In genomic region chr19:39823693-39824092, GRCh38 we compare ENCODE assay signal across 8 cellular contexts. TPM values are rescaled to one million over a fixed set of nuclear protein-coding genes. Genes with fewer than 3 reads are reported as not detected.
A peak's percentile ranks its signal among the peaks of the same experiment; 100 is the strongest.
DNase-seq lines count a peak whose midpoint lies in the region; ATAC-seq, FAIRE-seq and TF ChIP-seq lines count a peak whose summit lies in the region.

No MANE protein-coding gene starts in this region.

- dilution Hi-C loops in IMR-90 (cut with HindIII; ENCODE audit: low sequenced_read_pairs, unreplicated experiment): no loop called here

- H4K8ac ChIP-seq in IMR-90 (ENCODE audit: low read depth in 2 of 2, low read length in 2 of 2): peak overlapping the region; percentile 36 to 73; a peak in 3 of 4 replicates

- H3K18ac ChIP-seq in IMR-90 (ENCODE audit: low read depth, low read length): no peak overlapping the region

- H3K9me3 Mint-ChIP-seq in naive thymus-derived CD8-positive, alpha-beta T cell: no peaks in the 10 kb centered on the region
- no peaks in the 10 kb centered on the region for H3K9me3 Mint-ChIP-seq in activated naive CD4-positive, alpha-beta T cell treated with anti-CD3 and anti-CD28 coated beads, Interleukin-2, amount 50 U/mL, for 72 hours

- peaks cover 8 to 16% of the 10 kb centered on the region in 2 experiments for H3K79me1 ChIP-seq in IMR-90 (ENCODE audit: low read depth in 1 of 2, low read length in 2 of 2)

- no peak overlapping the region for H2BK20ac ChIP-seq in IMR-90 (ENCODE audit: low read depth, low read length)

- in situ Hi-C loops in IMR-90 (cut with MboI; ENCODE audit: low sequenced_read_pairs): no loop called here

- H3K27me3 Mint-ChIP-seq in naive thymus-derived CD8-positive, alpha-beta T cell: no peaks in the 10 kb centered on the region

- POLR2A ChIA-PET in IMR-90 (lab: Charles Lee; ENCODE audit: unreplicated experiment): no interaction called here
- POLR2A ChIA-PET in naive thymus-derived CD8-positive, alpha-beta T cell (lab: Charles Lee): interaction anchor here (2.0 kb wide), 1 partner anchor 10 kb away, joined by 19 read pairs; the partner anchor contains the start of gene DYRK1B

- peak overlapping the region; percentile 81 for H3K9ac ChIP-seq in IMR-90 (ENCODE audit: low read depth, low read length)
- H3K9ac ChIP-seq in kidney (ENCODE audit: low read length in 2 of 2): peak overlapping the region; percentile 28 to 84

- TF ChIP-seq CTCF in IMR-90 (conservative IDR thresholded peaks at IDR 0.05; ENCODE audit: low read depth, low read length): no peak
- no peak for TF ChIP-seq CTCF in ascending aorta (IDR thresholded peaks at IDR 0.05)
- no peak for TF ChIP-seq CTCF in kidney (IDR thresholded peaks at IDR 0.05; ENCODE audit: borderline replicate concordance, extremely low read depth, insufficient read depth)
- no peak for TF ChIP-seq CTCF in testis (IDR thresholded peaks at IDR 0.05)

- DNase-seq in IMR-90 (no peak), ascending aorta (ENCODE audit: low spot score in 2 of 2) (peak in 1 of 2 donors; percentile 54), kidney (no peak), testis (no peak), HTR-8/SVneo (ENCODE audit: insufficient read length, low spot score) (no peak)
- DNase-seq in naive thymus-derived CD8-positive, alpha-beta T cell: no peak
- DNase-seq in activated naive CD4-positive, alpha-beta T cell (lab: John Stamatoyannopoulos, UW): no peak
- no peak for DNase-seq in activated naive CD4-positive, alpha-beta T cell treated with anti-CD3 and anti-CD28 coated beads, Interleukin-2, amount 50 U/mL, for 72 hours (ENCODE audit: low spot score in 2 of 2)

- no peak for TF ChIP-seq RAD21 in IMR-90 (IDR thresholded peaks at IDR 0.05; ENCODE audit: low read length)

- intact Hi-C loops in IMR-90 (cut with micrococcal nuclease) (loop anchor here (5.0 kb wide), 1 partner anchor 281 kb away; the partner anchor contains the start of gene EID2), ascending aorta (cut with DNase I) (loop anchor here (1.0 kb wide), 2 partner anchors 10 to 23 kb away; partner anchors contain the start of gene FBL), kidney (cut with DNase I) (no loop called here), testis (cut with DNase I; ENCODE audit: low total_unique reads) (no loop called here)

- H3K4me1 ChIP-seq in IMR-90 (ENCODE audit: control insufficient read depth, insufficient read depth, low read length) (peaks cover 5% of the 10 kb centered on the region), ascending aorta (no peaks in the 10 kb centered on the region), kidney (ENCODE audit: control insufficient read depth in 1 of 2, insufficient read depth in 1 of 2, low read depth in 1 of 2, low read length in 2 of 2) (peaks cover 5 to 8% of the 10 kb centered on the region in 2 donors), testis (no peaks in the 10 kb centered on the region)

- H3K27me3 ChIP-seq in IMR-90 (ENCODE audit: control insufficient read depth, insufficient read depth, low read length): no peaks in the 10 kb centered on the region
- no peaks in the 10 kb centered on the region for H3K27me3 ChIP-seq in ascending aorta
- no peaks in the 10 kb centered on the region for H3K27me3 ChIP-seq in testis

- H3K36me3 Mint-ChIP-seq in naive thymus-derived CD8-positive, alpha-beta T cell: peaks cover 0 to 15% (median 0%) of the 10 kb centered on the region in 3 donors
- no peaks in the 10 kb centered on the region for H3K36me3 Mint-ChIP-seq in activated naive CD4-positive, alpha-beta T cell treated with anti-CD3 and anti-CD28 coated beads, Interleukin-2, amount 50 U/mL, for 72 hours

- H3K14ac ChIP-seq in IMR-90 (replicated peaks; ENCODE audit: low read depth, low read length): peak overlapping the region; percentile 80

- no peak overlapping the region for H3K4me3 Mint-ChIP-seq in naive thymus-derived CD8-positive, alpha-beta T cell

- H3K23ac ChIP-seq in IMR-90 (ENCODE audit: low read depth, low read length): peak overlapping the region; percentile 63

- H3K27ac Mint-ChIP-seq in naive thymus-derived CD8-positive, alpha-beta T cell: no peak overlapping the region
- H3K27ac Mint-ChIP-seq in activated naive CD4-positive, alpha-beta T cell treated with anti-CD3 and anti-CD28 coated beads, Interleukin-2, amount 50 U/mL, for 72 hours: no peak overlapping the region

- H2BK15ac ChIP-seq in IMR-90 (ENCODE audit: low read depth, low read length): no peak overlapping the region

- H4K91ac ChIP-seq in IMR-90 (ENCODE audit: insufficient read depth, low read depth, low read length): no peak overlapping the region; the same call in 1 of the 2 replicates

- H3K9me1 ChIP-seq in IMR-90 (ENCODE audit: insufficient read depth, low read length): peaks cover 8% of the 10 kb centered on the region; the same call in 1 of the 2 replicates

- no TSS peak for BruUV-seq in IMR-90 (replicated peaks; lab: Mats Ljungman, UMichigan)

- FAIRE-seq in kidney (lab: Jason Lieb, UNC): no peak
- FAIRE-seq in HTR-8/SVneo (lab: Jason Lieb, UNC): no peak

- H3K4me2 ChIP-seq in IMR-90 (ENCODE audit: low read depth, low read length): peak overlapping the region; percentile 82

- peak overlapping the region; percentile 61 for H3K56ac ChIP-seq in IMR-90 (ENCODE audit: extremely low read depth, insufficient read depth, low read length)

- H3K36me3 ChIP-seq in IMR-90 (ENCODE audit: control insufficient read depth, insufficient read depth, low read length) (peaks cover 19% of the 10 kb centered on the region; the same call in 1 of the 2 replicates), ascending aorta (peaks cover 31 to 33% of the 10 kb centered on the region in 2 donors), kidney (ENCODE audit: control insufficient read depth in 1 of 2, insufficient read depth in 2 of 2, low read length in 2 of 2) (peaks cover 10 to 23% of the 10 kb centered on the region in 2 donors), testis (ENCODE audit: low read depth, missing control alignments) (no peaks in the 10 kb centered on the region)

- H2AK5ac ChIP-seq in IMR-90 (ENCODE audit: low read depth, low read length): 0 out of 2 replicates have a peak overlapping the region, but pooled peaks have one; percentile 56

- no peak overlapping the region for H2BK120ac ChIP-seq in IMR-90 (ENCODE audit: low read depth, low read length)

- H2BK5ac ChIP-seq in IMR-90 (ENCODE audit: low read depth, low read length, poor library complexity, severe bottlenecking): no peak overlapping the region

- WGBS in IMR-90 (ENCODE audit: extremely low coverage in 2 of 2, insufficient read length in 1 of 2), 2 experiments: 32% methylated on average over 7 of the region's 7 CpGs; no CpG with 5 or more reads in 1 of the 2 experiments
- 11 to 15% methylated on average over 7 of the region's 7 CpGs for WGBS in testis, 2 donors

- peak overlapping the region; percentile 60 for H3K4me3 ChIP-seq in IMR-90 (ENCODE audit: insufficient read depth, low read depth, low read length)
- peak overlapping the region; percentile 86 to 87 for H3K4me3 ChIP-seq in ascending aorta
- H3K4me3 ChIP-seq in kidney (ENCODE audit: low read length in 2 of 2): peak overlapping the region; percentile 85 to 95
- H3K4me3 ChIP-seq in testis: peak overlapping the region; percentile 65 to 69

- peak overlapping the region; percentile 65 for H2AFZ ChIP-seq in IMR-90 (replicated peaks; ENCODE audit: low read length, poor library complexity)

- peak overlapping the region; percentile 5; the same call in 1 of the 2 replicates for H4K5ac ChIP-seq in IMR-90 (ENCODE audit: low read depth, low read length)

- no peak for TF ChIP-seq POLR2A in IMR-90 (IDR thresholded peaks at IDR 0.05; ENCODE audit: low read depth, low read length)
- no peak for TF ChIP-seq POLR2A in testis (IDR thresholded peaks at IDR 0.05)

- no peak overlapping the region for H3K4ac ChIP-seq in IMR-90 (ENCODE audit: low read depth, low read length)

- no peaks in the 10 kb centered on the region; the same call in 1 of the 2 replicates for H4K20me1 ChIP-seq in IMR-90 (ENCODE audit: insufficient read depth, low read length)

- H3K27ac ChIP-seq in IMR-90 (ENCODE audit: insufficient read depth, low read length): no peak overlapping the region
- H3K27ac ChIP-seq in ascending aorta: peak overlapping the region in 1 of 2 donors; percentile 60
- no peak overlapping the region for H3K27ac ChIP-seq in kidney (ENCODE audit: low read depth in 2 of 2, low read length in 2 of 2)
- H3K27ac ChIP-seq in testis: peak overlapping the region in 1 of 2 donors; percentile 66

- CTCF ChIA-PET in IMR-90 (lab: Yijun Ruan, JAX): no interaction called here

- no peaks in the 10 kb centered on the region for H3K9me3 ChIP-seq in IMR-90 (ENCODE audit: control insufficient read depth, insufficient read depth, low read length)
- no peaks in the 10 kb centered on the region for H3K9me3 ChIP-seq in ascending aorta
- no peaks in the 10 kb centered on the region for H3K9me3 ChIP-seq in kidney (ENCODE audit: control insufficient read depth in 1 of 2, low read length in 2 of 2)
- H3K9me3 ChIP-seq in testis: no peaks in the 10 kb centered on the region

- H2AK9ac ChIP-seq in IMR-90 (replicated peaks; ENCODE audit: low read depth, low read length, poor library complexity): peak overlapping the region; percentile 23

- peaks cover 11 to 28% (median 18%) of the 10 kb centered on the region in 4 donors for H3K4me1 Mint-ChIP-seq in naive thymus-derived CD8-positive, alpha-beta T cell

- ATAC-seq in IMR-90 (ENCODE audit: low read depth): no peak
- ATAC-seq in naive thymus-derived CD8-positive, alpha-beta T cell: no peak
- ATAC-seq in activated naive CD4-positive, alpha-beta T cell treated with anti-CD3 and anti-CD28 coated beads, Interleukin-2, amount 50 U/mL, for 72 hours: no peak

RNA-seq across cellular contexts. Expression of gene DYRK1B, which starts 10.3 kb away (rescaled TPM):
- total RNA-seq in IMR-90 (2012; rRNA removed): 2.7 and 3.6 TPM in 2 replicates
- 10.2 and 11.4 TPM in 2 replicates for polyA plus RNA-seq in IMR-90 (2012; rRNA removed)
- polyA plus RNA-seq in IMR-90 (2012; cell fraction: cytosol; rRNA removed): 10.2 and 18.8 TPM in 2 replicates
- 34.3 and 52.3 TPM in 2 replicates for polyA plus RNA-seq in IMR-90 (2012; cell fraction: nucleus; rRNA removed; ENCODE audit: low replicate concordance)
- 34.7 TPM for total RNA-seq in ascending aorta
- 28.9 TPM for total RNA-seq in kidney
- polyA plus RNA-seq in kidney (ENCODE audit: insufficient read depth, low read depth, low replicate concordance): 18.9 TPM
- total RNA-seq in testis: 100 to 1,000 TPM in 1 of 2 donors, 10 to 100 TPM in 1; 90.8 to 127 TPM
- 124 TPM for polyA plus RNA-seq in testis (ENCODE audit: insufficient read depth, low read depth, low replicate concordance)
- 10 to 100 TPM; 18.0 to 19.7 TPM for total RNA-seq in naive thymus-derived CD8-positive, alpha-beta T cell
- polyA plus RNA-seq in naive thymus-derived CD8-positive, alpha-beta T cell: 1 to 10 TPM; 5.2 to 6.2 (median 5.6) TPM
- 10 to 100 TPM in 1 of 2 donors, 1 to 10 TPM in 1; 8.9 to 10.3 TPM for total RNA-seq in activated naive CD4-positive, alpha-beta T cell treated with anti-CD3 and anti-CD28 coated beads, Interleukin-2, amount 50 U/mL, for 72 hours

RNA-seq across cellular contexts. Expression of gene FBL, which starts 22.5 kb away (rescaled TPM):
- total RNA-seq in IMR-90 (2012; rRNA removed): 211 and 259 TPM in 2 replicates
- 405 and 446 TPM in 2 replicates for polyA plus RNA-seq in IMR-90 (2012; rRNA removed)
- 291 and 322 TPM in 2 replicates for polyA plus RNA-seq in IMR-90 (2012; cell fraction: cytosol; rRNA removed)
- polyA plus RNA-seq in IMR-90 (2012; cell fraction: nucleus; rRNA removed; ENCODE audit: low replicate concordance): 96.8 and 135 TPM in 2 replicates
- total RNA-seq in ascending aorta: 92.1 TPM
- 165 TPM for total RNA-seq in kidney
- polyA plus RNA-seq in kidney (ENCODE audit: insufficient read depth, low read depth, low replicate concordance): 155 TPM
- 100 to 1,000 TPM; 236 to 301 TPM for total RNA-seq in testis
- 303 TPM for polyA plus RNA-seq in testis (ENCODE audit: insufficient read depth, low read depth, low replicate concordance)
- total RNA-seq in naive thymus-derived CD8-positive, alpha-beta T cell: 100 to 1,000 TPM; 336 to 365 TPM
- 100 to 1,000 TPM; 231 to 246 (median 236) TPM for polyA plus RNA-seq in naive thymus-derived CD8-positive, alpha-beta T cell
- total RNA-seq in activated naive CD4-positive, alpha-beta T cell treated with anti-CD3 and anti-CD28 coated beads, Interleukin-2, amount 50 U/mL, for 72 hours: 100 to 1,000 TPM; 515 to 771 TPM

RNA-seq across cellular contexts. Expression of gene LEUTX, which starts 45.0 kb away (rescaled TPM):
- total RNA-seq in IMR-90 (2012; rRNA removed) (not detected in 2 replicates), ascending aorta (not detected), kidney (not detected), testis (not detected)
- polyA plus RNA-seq in IMR-90 (2012; rRNA removed) (not detected in 2 replicates), kidney (ENCODE audit: insufficient read depth, low read depth, low replicate concordance) (not detected), testis (ENCODE audit: insufficient read depth, low read depth, low replicate concordance) (not detected)
- not detected in 2 replicates for polyA plus RNA-seq in IMR-90 (2012; cell fraction: cytosol; rRNA removed)
- polyA plus RNA-seq in IMR-90 (2012; cell fraction: nucleus; rRNA removed; ENCODE audit: low replicate concordance): not detected in 2 replicates
- total RNA-seq in naive thymus-derived CD8-positive, alpha-beta T cell: not detected
- not detected for polyA plus RNA-seq in naive thymus-derived CD8-positive, alpha-beta T cell
- not detected for total RNA-seq in activated naive CD4-positive, alpha-beta T cell treated with anti-CD3 and anti-CD28 coated beads, Interleukin-2, amount 50 U/mL, for 72 hours

Comparison
In these comparisons a context has a peak if more than half of its experiments do, and no peak if none do; other contexts are left out.
1. intact Hi-C loops: an anchor here in IMR-90 (5.0 kb wide) and ascending aorta (1.0 kb wide); none called in kidney and testis.